ENCODE assay signal across 1 cellular context in the genomic region with DNA sequence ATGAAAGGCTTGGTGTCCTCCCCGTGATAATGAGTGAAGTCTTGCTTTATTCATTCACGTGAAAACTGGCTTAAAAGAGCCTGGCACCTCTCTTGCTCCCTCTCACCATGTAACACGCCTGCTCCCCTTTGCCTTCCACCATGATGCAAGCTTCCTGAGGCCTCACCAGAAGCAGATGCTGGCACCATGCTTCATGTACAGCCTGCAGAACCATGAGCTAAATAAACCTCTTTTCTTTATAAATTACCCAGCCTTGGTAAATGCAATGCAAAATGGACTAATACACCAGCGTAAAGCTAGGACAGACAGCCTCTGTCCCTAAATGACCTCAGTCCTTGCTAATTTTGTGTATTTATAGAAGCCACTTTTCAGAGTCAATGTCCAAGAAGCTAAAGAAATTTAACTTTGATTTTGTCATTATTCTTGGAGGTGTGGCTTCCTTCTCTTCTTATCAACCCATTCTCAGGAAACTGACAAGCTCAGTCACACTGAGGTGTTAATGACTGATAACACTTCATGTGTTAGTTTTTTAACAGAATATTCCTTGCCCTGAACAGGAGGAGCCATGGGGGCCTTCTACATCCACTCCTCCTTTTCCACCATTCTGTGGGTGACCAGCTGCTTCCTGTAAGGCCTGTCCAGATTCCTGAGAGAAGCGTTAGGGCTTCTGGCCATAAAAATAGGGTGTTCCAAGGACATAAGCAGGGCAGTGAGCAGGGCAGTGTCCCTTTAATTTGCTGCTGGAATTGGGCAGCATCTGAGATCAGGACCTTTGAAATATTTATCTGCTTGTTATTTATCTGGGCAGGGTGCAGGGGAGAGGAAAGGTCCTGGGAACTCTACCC.
A peak's percentile ranks its signal among the peaks of the same experiment; 100 is the strongest.
TF ChIP-seq lines count a peak whose summit lies in the region.

No MANE protein-coding gene starts in this region.

TF ChIP-seq in K562, 482 proteins besides CTCF, POLR2A, EP300 and RAD21 (continued from another document):
- TF ChIP-seq FOXJ3 (CRISPR knock-in tag; IDR thresholded peaks at IDR 0.05) (no peak), HMGN3 (IDR thresholded peaks at IDR 0.05; ENCODE audit: borderline replicate concordance, extremely low read depth, insufficient read length, low read depth, low read length) (no peak), ZNF347 (CRISPR knock-in tag; IDR thresholded peaks at IDR 0.05; ENCODE audit: low read depth) (no peak), ZBED1 (IDR thresholded peaks at IDR 0.05) (no peak), TCF7L2 (IDR thresholded peaks at IDR 0.05; ENCODE audit: low read depth, low read length) (no peak), POU5F1 (IDR thresholded peaks at IDR 0.05; ENCODE audit: borderline replicate concordance, low read depth, low read length, partially characterized antibody) (no peak), FOXP1 (CRISPR knock-in tag; IDR thresholded peaks at IDR 0.05) (no peak), ZNF766 (CRISPR knock-in tag; conservative IDR thresholded peaks at IDR 0.05) (peak; percentile 98), CHD1 (IDR thresholded peaks at IDR 0.05; ENCODE audit: low read length) (no peak), EHMT2 (IDR thresholded peaks at IDR 0.05) (no peak), CSDE1 (IDR thresholded peaks at IDR 0.05) (0 out of 4 replicates have a peak, but pooled peaks of 1 of the 2 experiments have one; percentile 15), MAZ (CRISPR knock-in tag; conservative IDR thresholded peaks at IDR 0.05 in 1 of 2, IDR thresholded peaks at IDR 0.05 in 1 of 2) (no peak; a peak in 1 of 4 replicates), ZFP30 (CRISPR knock-in tag; IDR thresholded peaks at IDR 0.05; ENCODE audit: borderline replicate concordance) (no peak), BRF1 (IDR thresholded peaks at IDR 0.05; ENCODE audit: borderline replicate concordance, extremely low read depth, insufficient read length) (no peak), RBM14 (IDR thresholded peaks at IDR 0.05; ENCODE audit: borderline replicate concordance, insufficient read depth, low read depth, low read length) (no peak), SMARCA4 (IDR thresholded peaks at IDR 0.05) (peak; percentile 76), SP1 (CRISPR knock-in tag; IDR thresholded peaks at IDR 0.05) (0 out of 2 replicates have a peak, but pooled peaks have one; percentile 24), YY1 (IDR thresholded peaks at IDR 0.05; ENCODE audit: borderline replicate concordance in 1 of 3, control insufficient read depth in 1 of 3, extremely low read depth in 1 of 3, insufficient read depth in 3 of 3, insufficient read length in 1 of 3, insufficient replicate concordance in 2 of 3, low read depth in 1 of 3, low read length in 2 of 3) (no peak), ZNF24 (IDR thresholded peaks at IDR 0.05) (no peak), U2AF2 (optimal IDR thresholded peaks at IDR 0.05; ENCODE audit: low read depth, low read length) (no peak), ZNF311 (CRISPR knock-in tag; IDR thresholded peaks at IDR 0.05) (no peak), RBFOX2 (IDR thresholded peaks at IDR 0.05; ENCODE audit: low read depth, low read length) (no peak), TAL1 (IDR thresholded peaks at IDR 0.05) (peak; percentile 92), ESRRA (IDR thresholded peaks at IDR 0.05; ENCODE audit: borderline replicate concordance, low read depth) (peak; percentile 40), TRIM24 (IDR thresholded peaks at IDR 0.05) (peak; percentile 71 to 77)
- TF ChIP-seq, protein P1, sequence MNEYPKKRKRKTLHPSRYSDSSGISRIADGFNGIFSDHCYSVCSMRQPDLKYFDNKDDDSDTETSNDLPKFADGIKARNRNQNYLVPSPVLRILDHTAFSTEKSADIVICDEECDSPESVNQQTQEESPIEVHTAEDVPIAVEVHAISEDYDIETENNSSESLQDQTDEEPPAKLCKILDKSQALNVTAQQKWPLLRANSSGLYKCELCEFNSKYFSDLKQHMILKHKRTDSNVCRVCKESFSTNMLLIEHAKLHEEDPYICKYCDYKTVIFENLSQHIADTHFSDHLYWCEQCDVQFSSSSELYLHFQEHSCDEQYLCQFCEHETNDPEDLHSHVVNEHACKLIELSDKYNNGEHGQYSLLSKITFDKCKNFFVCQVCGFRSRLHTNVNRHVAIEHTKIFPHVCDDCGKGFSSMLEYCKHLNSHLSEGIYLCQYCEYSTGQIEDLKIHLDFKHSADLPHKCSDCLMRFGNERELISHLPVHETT (CRISPR knock-in tag; conservative IDR thresholded peaks at IDR 0.05 in 1 of 2, IDR thresholded peaks at IDR 0.05 in 1 of 2) = no peak
- TF ChIP-seq, protein P2, sequence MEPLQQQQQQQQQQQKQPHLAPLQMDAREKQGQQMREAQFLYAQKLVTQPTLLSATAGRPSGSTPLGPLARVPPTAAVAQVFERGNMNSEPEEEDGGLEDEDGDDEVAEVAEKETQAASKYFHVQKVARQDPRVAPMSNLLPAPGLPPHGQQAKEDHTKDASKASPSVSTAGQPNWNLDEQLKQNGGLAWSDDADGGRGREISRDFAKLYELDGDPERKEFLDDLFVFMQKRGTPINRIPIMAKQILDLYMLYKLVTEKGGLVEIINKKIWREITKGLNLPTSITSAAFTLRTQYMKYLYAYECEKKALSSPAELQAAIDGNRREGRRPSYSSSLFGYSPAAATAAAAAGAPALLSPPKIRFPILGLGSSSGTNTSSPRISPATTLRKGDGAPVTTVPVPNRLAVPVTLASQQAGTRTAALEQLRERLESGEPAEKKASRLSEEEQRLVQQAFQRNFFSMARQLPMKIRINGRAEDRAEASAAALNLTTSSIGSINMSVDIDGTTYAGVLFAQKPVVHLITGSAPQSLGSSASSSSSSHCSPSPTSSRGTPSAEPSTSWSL (CRISPR knock-in tag; IDR thresholded peaks at IDR 0.05; ENCODE audit: borderline replicate concordance) = no peak
- TF ChIP-seq, protein P3, sequence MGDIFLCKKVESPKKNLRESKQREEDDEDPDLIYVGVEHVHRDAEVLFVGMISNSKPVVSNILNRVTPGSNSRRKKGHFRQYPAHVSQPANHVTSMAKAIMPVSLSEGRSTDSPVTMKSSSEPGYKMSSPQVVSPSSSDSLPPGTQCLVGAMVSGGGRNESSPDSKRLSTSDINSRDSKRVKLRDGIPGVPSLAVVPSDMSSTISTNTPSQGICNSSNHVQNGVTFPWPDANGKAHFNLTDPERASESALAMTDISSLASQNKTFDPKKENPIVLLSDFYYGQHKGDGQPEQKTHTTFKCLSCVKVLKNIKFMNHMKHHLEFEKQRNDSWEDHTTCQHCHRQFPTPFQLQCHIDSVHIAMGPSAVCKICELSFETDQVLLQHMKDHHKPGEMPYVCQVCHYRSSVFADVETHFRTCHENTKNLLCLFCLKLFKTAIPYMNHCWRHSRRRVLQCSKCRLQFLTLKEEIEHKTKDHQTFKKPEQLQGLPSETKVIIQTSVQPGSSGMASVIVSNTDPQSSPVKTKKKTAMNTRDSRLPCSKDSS (IDR thresholded peaks at IDR 0.05; ENCODE audit: low read depth, partially characterized antibody) = no peak
- TF ChIP-seq, protein P4, sequence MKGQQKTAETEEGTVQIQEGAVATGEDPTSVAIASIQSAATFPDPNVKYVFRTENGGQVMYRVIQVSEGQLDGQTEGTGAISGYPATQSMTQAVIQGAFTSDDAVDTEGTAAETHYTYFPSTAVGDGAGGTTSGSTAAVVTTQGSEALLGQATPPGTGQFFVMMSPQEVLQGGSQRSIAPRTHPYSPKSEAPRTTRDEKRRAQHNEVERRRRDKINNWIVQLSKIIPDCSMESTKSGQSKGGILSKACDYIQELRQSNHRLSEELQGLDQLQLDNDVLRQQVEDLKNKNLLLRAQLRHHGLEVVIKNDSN (CRISPR knock-in tag; IDR thresholded peaks at IDR 0.05) = no peak
- TF ChIP-seq, protein P5, sequence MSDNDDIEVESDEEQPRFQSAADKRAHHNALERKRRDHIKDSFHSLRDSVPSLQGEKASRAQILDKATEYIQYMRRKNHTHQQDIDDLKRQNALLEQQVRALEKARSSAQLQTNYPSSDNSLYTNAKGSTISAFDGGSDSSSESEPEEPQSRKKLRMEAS (CRISPR knock-in tag; IDR thresholded peaks at IDR 0.05) = no peak
- TF ChIP-seq, protein P6, sequence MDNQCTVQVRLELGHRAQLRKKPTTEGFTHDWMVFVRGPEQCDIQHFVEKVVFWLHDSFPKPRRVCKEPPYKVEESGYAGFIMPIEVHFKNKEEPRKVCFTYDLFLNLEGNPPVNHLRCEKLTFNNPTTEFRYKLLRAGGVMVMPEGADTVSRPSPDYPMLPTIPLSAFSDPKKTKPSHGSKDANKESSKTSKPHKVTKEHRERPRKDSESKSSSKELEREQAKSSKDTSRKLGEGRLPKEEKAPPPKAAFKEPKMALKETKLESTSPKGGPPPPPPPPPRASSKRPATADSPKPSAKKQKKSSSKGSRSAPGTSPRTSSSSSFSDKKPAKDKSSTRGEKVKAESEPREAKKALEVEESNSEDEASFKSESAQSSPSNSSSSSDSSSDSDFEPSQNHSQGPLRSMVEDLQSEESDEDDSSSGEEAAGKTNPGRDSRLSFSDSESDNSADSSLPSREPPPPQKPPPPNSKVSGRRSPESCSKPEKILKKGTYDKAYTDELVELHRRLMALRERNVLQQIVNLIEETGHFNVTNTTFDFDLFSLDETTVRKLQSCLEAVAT (IDR thresholded peaks at IDR 0.05) = no peak
- TF ChIP-seq, protein P7, sequence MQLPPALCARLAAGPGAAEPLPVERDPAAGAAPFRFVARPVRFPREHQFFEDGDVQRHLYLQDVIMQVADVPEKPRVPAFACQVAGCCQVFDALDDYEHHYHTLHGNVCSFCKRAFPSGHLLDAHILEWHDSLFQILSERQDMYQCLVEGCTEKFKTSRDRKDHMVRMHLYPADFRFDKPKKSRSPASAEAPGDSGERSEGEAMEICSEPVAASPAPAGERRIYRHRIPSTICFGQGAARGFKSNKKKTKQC (CRISPR knock-in tag; IDR thresholded peaks at IDR 0.05) = no peak
